11 cellular contexts compared by ENCODE assay signal in genomic region chr2:232026941-232027340, GRCh38.
A peak's percentile ranks its signal among the peaks of the same experiment; 100 is the strongest.
DNase-seq lines count a peak whose midpoint lies in the region; ATAC-seq and TF ChIP-seq lines count a peak whose summit lies in the region.
"Had no signal": no experiment of that assay in that cellular context is flagged by ENCODE, and none has a peak within 500 bp of the region (broad histone marks: within the 10 kb centered on the region; RNA-seq: fewer than 3 reads in every experiment).

No MANE protein-coding gene starts in this region.

- H3K27ac ChIP-seq in MM.1S (ENCODE audit: low read length) (peak overlapping the region; percentile 61; the same call in 1 of the 2 replicates), spleen (no peak overlapping the region)

- H3K9me3 ChIP-seq in MM.1S (replicated peaks; ENCODE audit: insufficient read depth, low read length) (no peaks in the 10 kb centered on the region), spleen (peaks cover 0 to 3% (median 0%) of the 10 kb centered on the region in 8 donors)

- H3K27me3 ChIP-seq in MM.1S (replicated peaks; ENCODE audit: insufficient read depth, low read length) (no peaks in the 10 kb centered on the region), spleen (replicated peaks in 1 of 7) (no peaks in the 10 kb centered on the region)

- no peaks in the 10 kb centered on the region for H3K9me2 ChIP-seq in MM.1S (replicated peaks; ENCODE audit: insufficient read depth, low read length)

- H3K4me1 ChIP-seq in MM.1S (ENCODE audit: low read length) (peaks cover 45% of the 10 kb centered on the region), spleen (peaks cover 0 to 9% (median 0%) of the 10 kb centered on the region in 6 donors)

- H3K9ac ChIP-seq in MM.1S (ENCODE audit: low read length): no peak overlapping the region

- DNase-seq in MM.1S: peak; percentile 88
- DNase-seq in amniotic stem cell (lab: John Stamatoyannopoulos, UW): no peak
- DNase-seq in left cardiac atrium: no peak
- no peak for DNase-seq in stimulated activated CD4-positive, alpha-beta T cell treated with anti-CD3 and anti-CD28 coated beads, Interleukin-15, amount 100 ng/mL, for 24 hours
- DNase-seq in spleen: no peak
- DNase-seq: activated B cell treated with CpG ODN at 0.5 μM for 24 hours; CD4-positive, alpha-beta T cell; glutamatergic neuron had no signal

- intact Hi-C loops in left cardiac atrium (cut with DNase I) (no loop called here), spleen (cut with DNase I; ENCODE audit: low total_unique reads) (no loop called here)

- peaks cover 8% of the 10 kb centered on the region; the same call in 1 of the 2 replicates for H3K79me2 ChIP-seq in MM.1S (ENCODE audit: low read length)

- TF ChIP-seq CTCF in MM.1S (IDR thresholded peaks at IDR 0.05; ENCODE audit: low read length): no peak
- no peak for TF ChIP-seq CTCF in spleen (IDR thresholded peaks at IDR 0.05 in 8 of 11, conservative IDR thresholded peaks at IDR 0.05 in 3 of 11)

- H3K4me3 ChIP-seq in MM.1S (ENCODE audit: low read length) (no peak overlapping the region; the same call in 1 of the 2 replicates), spleen (no peak overlapping the region)

- no peak overlapping the region for H2AFZ ChIP-seq in MM.1S (ENCODE audit: low read length)

- H3K4me2 ChIP-seq in MM.1S (ENCODE audit: low read depth, low read length): peak overlapping the region; percentile 61

- H3K36me3 ChIP-seq in MM.1S (replicated peaks; ENCODE audit: insufficient read depth, low read length): peaks cover 6% of the 10 kb centered on the region
- peaks cover 0 to 81% (median 21%) of the 10 kb centered on the region in 6 donors for H3K36me3 ChIP-seq in spleen

- ATAC-seq in GM18498 (IDR thresholded peaks at IDR 0.05; ENCODE audit: unreplicated experiment) (peak; percentile 98), GM19328 (IDR thresholded peaks at IDR 0.05; ENCODE audit: unreplicated experiment) (peak; percentile 94), HG02870 (IDR thresholded peaks at IDR 0.05; ENCODE audit: unreplicated experiment) (peak; percentile 99), left cardiac atrium (no peak)

- 67 to 87% (median 81%) methylated on average over 2 of the region's 2 CpGs for WGBS in spleen, 5 donors

- H3F3A ChIP-seq in MM.1S (ENCODE audit: insufficient read depth, low read length): peaks cover 25% of the 10 kb centered on the region

- TF ChIP-seq POLR2A in spleen (IDR thresholded peaks at IDR 0.05): no peak

- no peaks in the 10 kb centered on the region for H4K20me1 ChIP-seq in MM.1S (ENCODE audit: insufficient read depth, low read length)

Comparison
In these comparisons a context has a peak if more than half of its experiments do, and no peak if none do; other contexts are left out.
1. ATAC-seq: peak in GM18498 (single experiment), GM19328 (single experiment) and HG02870 (single experiment); none in left cardiac atrium (0 of 2).